ENCODE assay signal across 10 cellular contexts in genomic region chr20:4896971-4897497, GRCh38.
DNase-seq lines count a peak whose midpoint lies in the region; ATAC-seq and TF ChIP-seq lines count a peak whose summit lies in the region.
"Had no signal": no experiment of that assay in that cellular context is flagged by ENCODE, and none has a peak within 500 bp of the region (broad histone marks: within the 10 kb centered on the region; RNA-seq: fewer than 3 reads in every experiment).

No MANE protein-coding gene starts in this region.

- H3K4me1 Mint-ChIP-seq in Calu3 (ENCODE audit: low read depth, unreplicated experiment) (peaks cover 34% of the 10 kb centered on the region), osteocyte (ENCODE audit: unreplicated experiment) (peaks cover 13% of the 10 kb centered on the region)

- H3K9me3 Mint-ChIP-seq in Calu3 (ENCODE audit: low read depth, unreplicated experiment) (no peaks in the 10 kb centered on the region), osteocyte (ENCODE audit: unreplicated experiment) (no peaks in the 10 kb centered on the region)

- DNase-seq in Calu3 = no peak
- peak; percentile 58 for DNase-seq in SW480 (ENCODE audit: low spot score)
- DNase-seq in hepatocyte (ENCODE audit: low spot score) = peak; percentile 40
- no peak for DNase-seq in DMS79 (lab: John Stamatoyannopoulos, UW)
- DNase-seq in NCI-H748 (lab: John Stamatoyannopoulos, UW; ENCODE audit: unreplicated experiment) = no peak
- no peak for DNase-seq in osteocyte (ENCODE audit: extremely low spot score, unreplicated experiment)
- DNase-seq: NCI-H1048 had no signal

- H3K9me3 ChIP-seq in hepatocyte (ENCODE audit: low read depth) = no peaks in the 10 kb centered on the region
- H3K9me3 ChIP-seq in gastroesophageal sphincter = no peaks in the 10 kb centered on the region

- intact Hi-C loops in Calu3 (cut with micrococcal nuclease; ENCODE audit: unreplicated experiment) = no loop called here

- CTCF ChIA-PET in Calu3 (lab: Charles Lee) = no interaction called here

- H3K4me2 ChIP-seq in hepatocyte = no peak overlapping the region

- H3K4me1 ChIP-seq in hepatocyte (ENCODE audit: insufficient read depth) (peaks cover 10% of the 10 kb centered on the region), gastroesophageal sphincter (peaks cover 0 to 17% (median 11%) of the 10 kb centered on the region in 3 donors)

- no peak for TF ChIP-seq POLR2A in gastroesophageal sphincter (IDR thresholded peaks at IDR 0.05)

- TF ChIP-seq EP300 in gastroesophageal sphincter (IDR thresholded peaks at IDR 0.05) = no peak

- 86% methylated on average over 9 of the region's 9 CpGs for WGBS in hepatocyte (ENCODE audit: low lambda C conversion rate, missing lambda C conversion rate)
- WGBS in gastroesophageal sphincter (ENCODE audit: low coverage in 1 of 2), 2 donors = no CpG with 5 or more reads among the region's 9 CpGs

- H3K36me3 ChIP-seq in hepatocyte (replicated peaks; ENCODE audit: insufficient read depth, low read depth) = no peaks in the 10 kb centered on the region
- H3K36me3 ChIP-seq in gastroesophageal sphincter = peaks cover 0 to 48% of the 10 kb centered on the region in 2 donors
- H3K36me3 ChIP-seq: cardiac muscle cell had no signal

- ATAC-seq in GM18868 (IDR thresholded peaks at IDR 0.05; ENCODE audit: unreplicated experiment) (peak; percentile 53), gastroesophageal sphincter (no peak)

- H3K27ac Mint-ChIP-seq in Calu3 (ENCODE audit: unreplicated experiment) (peak overlapping the region; percentile 34), osteocyte (ENCODE audit: unreplicated experiment) (no peak overlapping the region)

- TF ChIP-seq CTCF in Calu3 (IDR thresholded peaks at IDR 0.05; ENCODE audit: unreplicated experiment) (no peak), hepatocyte (IDR thresholded peaks at IDR 0.05; ENCODE audit: poor library complexity) (peak; percentile 5), gastroesophageal sphincter (IDR thresholded peaks at IDR 0.05) (no peak), osteocyte (IDR thresholded peaks at IDR 0.05) (no peak)

- no peaks in the 10 kb centered on the region for H4K20me1 ChIP-seq in hepatocyte (ENCODE audit: insufficient read depth, poor library complexity, severe bottlenecking)

- BruUV-seq in Calu3 (replicated peaks; lab: Mats Ljungman, UMichigan) = no TSS peak

- H3K27me3 Mint-ChIP-seq in Calu3 (ENCODE audit: unreplicated experiment) (no peaks in the 10 kb centered on the region), osteocyte (ENCODE audit: unreplicated experiment) (no peaks in the 10 kb centered on the region)

- H3K27ac ChIP-seq in hepatocyte (peak overlapping the region; percentile 57), gastroesophageal sphincter (no peak overlapping the region)
- H3K27ac ChIP-seq: cardiac muscle cell had no signal

- no peak overlapping the region for H3K4me3 ChIP-seq in hepatocyte
- no peak overlapping the region for H3K4me3 ChIP-seq in gastroesophageal sphincter
- H3K4me3 ChIP-seq: cardiac muscle cell had no signal

- no peaks in the 10 kb centered on the region for H3K9me2 ChIP-seq in hepatocyte (replicated peaks; ENCODE audit: insufficient read depth)

- no peak overlapping the region for H3K4me3 Mint-ChIP-seq in Calu3 (ENCODE audit: low read depth, unreplicated experiment)
- H3K4me3 Mint-ChIP-seq in osteocyte (ENCODE audit: unreplicated experiment) = no peak overlapping the region

- H3K36me3 Mint-ChIP-seq in Calu3 (ENCODE audit: insufficient read depth, unreplicated experiment) (peaks cover 5% of the 10 kb centered on the region), osteocyte (ENCODE audit: unreplicated experiment) (peaks cover 14% of the 10 kb centered on the region)

- H2AFZ ChIP-seq in hepatocyte = no peak overlapping the region

- H3K79me2 ChIP-seq in hepatocyte = no peaks in the 10 kb centered on the region

- H3K27me3 ChIP-seq in hepatocyte (no peaks in the 10 kb centered on the region), gastroesophageal sphincter (no peaks in the 10 kb centered on the region)
- H3K27me3 ChIP-seq: cardiac muscle cell had no signal

Comparison
In these comparisons a context has a peak if more than half of its experiments do, and no peak if none do; other contexts are left out.
1. DNase-seq: peak in SW480 (single experiment) and hepatocyte (single experiment); none in Calu3 (single experiment), DMS79 (single experiment), NCI-H748 (single experiment) and osteocyte (single experiment).